In genomic region chr6:30793521-30794194, GRCh38 we compare ENCODE assay signal across 8 cellular contexts. TPM values are rescaled to one million over a fixed set of nuclear protein-coding genes. Genes with fewer than 3 reads are reported as not detected.
DNase-seq lines count a peak whose midpoint lies in the region; ATAC-seq and TF ChIP-seq lines count a peak whose summit lies in the region.

No MANE protein-coding gene starts in this region.

- ATAC-seq in GM21515 (IDR thresholded peaks at IDR 0.05; ENCODE audit: unreplicated experiment), result no peak
- no peak for ATAC-seq in HG03135 (IDR thresholded peaks at IDR 0.05; ENCODE audit: unreplicated experiment)

- H3K4me3 Mint-ChIP-seq in chondrocyte (ENCODE audit: unreplicated experiment), result no peak overlapping the region
- peak overlapping the region; percentile 9 to 17 (median 11) for H3K4me3 Mint-ChIP-seq in nephron

- no peak for TF ChIP-seq CTCF in chondrocyte (IDR thresholded peaks at IDR 0.05)
- no peak for TF ChIP-seq CTCF in nephron (IDR thresholded peaks at IDR 0.05; ENCODE audit: unreplicated experiment in 3 of 3)

- H3K27ac Mint-ChIP-seq in chondrocyte (ENCODE audit: unreplicated experiment) (peak overlapping the region; percentile 78), nephron (peak overlapping the region; percentile 93 to 99 (median 97))

- H3K27me3 Mint-ChIP-seq in chondrocyte (ENCODE audit: low read depth) (no peaks in the 10 kb centered on the region), nephron (ENCODE audit: low read depth) (peaks cover 3% of the 10 kb centered on the region)

- H3K9me3 Mint-ChIP-seq in chondrocyte (ENCODE audit: low read depth) (no peaks in the 10 kb centered on the region), nephron (no peaks in the 10 kb centered on the region)

- H3K36me3 Mint-ChIP-seq in chondrocyte (ENCODE audit: low read depth), result no peaks in the 10 kb centered on the region
- H3K36me3 Mint-ChIP-seq in nephron (ENCODE audit: low read depth), result no peaks in the 10 kb centered on the region

- DNase-seq in DMS53 treated with DMSO at 0.1 percent for 48 hours (lab: John Stamatoyannopoulos, UW; ENCODE audit: unreplicated experiment) (peak; percentile 7), MV-4-11 (lab: John Stamatoyannopoulos, UW) (peak; percentile 78), chondrocyte (ENCODE audit: low spot score) (no peak), NCI-H524 (lab: John Stamatoyannopoulos, UW) (no peak), NCI-H446 treated with DMSO at 0.1 percent for 48 hours (lab: John Stamatoyannopoulos, UW) (no peak)

- H3K4me1 Mint-ChIP-seq in chondrocyte (ENCODE audit: low read depth), result peaks cover 21% of the 10 kb centered on the region
- H3K4me1 Mint-ChIP-seq in nephron, result peaks cover 40% of the 10 kb centered on the region

RNA-seq across cellular contexts. Expression of gene IER3, which starts 49.3 kb away (rescaled TPM):
- total RNA-seq in chondrocyte, result 332 to 354 TPM (median 333 TPM) in 3 replicates

RNA-seq across cellular contexts. Expression of gene FLOT1, which starts 51.2 kb away (rescaled TPM):
- 66.8 to 72.7 TPM (median 69.1 TPM) in 3 replicates for total RNA-seq in chondrocyte

Comparison
In these comparisons a context has a peak if more than half of its experiments do, and no peak if none do; other contexts are left out.
1. DNase-seq: peak in DMS53 treated with DMSO at 0.1 percent for 48 hours (single experiment) and MV-4-11 (single experiment); none in chondrocyte (single experiment), NCI-H524 (0 of 2) and NCI-H446 treated with DMSO at 0.1 percent for 48 hours (single experiment).